In the genomic region with DNA sequence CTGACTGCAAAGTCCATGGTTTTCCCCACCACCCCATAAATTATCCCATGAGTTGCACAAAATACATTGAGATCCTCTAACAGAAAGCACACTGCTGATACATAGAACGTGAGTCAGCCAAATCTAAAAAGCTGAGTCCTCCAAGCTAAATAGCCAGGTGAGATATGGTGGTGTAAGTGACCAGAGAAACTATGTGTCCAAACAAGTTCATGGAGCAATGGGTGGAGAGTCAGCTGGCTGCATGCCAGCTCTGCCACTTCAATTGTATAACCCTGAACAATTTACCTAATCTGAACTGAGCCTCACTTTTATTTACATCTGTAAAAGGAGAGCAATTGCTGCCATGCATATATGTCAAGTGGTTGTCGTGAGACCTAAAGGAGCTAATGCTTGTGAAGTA, we compare ENCODE assay signal across 25 cellular contexts. TPM values are rescaled to one million over a fixed set of nuclear protein-coding genes. Genes with fewer than 3 reads are reported as not detected.
DNase-seq lines count a peak whose midpoint lies in the region; TF ChIP-seq lines count a peak whose summit lies in the region.
"Had no signal": no experiment of that assay in that cellular context is flagged by ENCODE, and none has a peak within 500 bp of the region (broad histone marks: within the 10 kb centered on the region; RNA-seq: fewer than 3 reads in every experiment).

No MANE protein-coding gene starts in this region.

- BruUV-seq in mammary epithelial cell (replicated peaks; lab: Mats Ljungman, UMichigan) = no TSS peak

- no peaks in the 10 kb centered on the region for H3K79me2 ChIP-seq in mammary epithelial cell (ENCODE audit: insufficient read depth, low read length)

- no peak overlapping the region for H3K4me2 ChIP-seq in mammary epithelial cell (ENCODE audit: insufficient read depth, low read depth, low read length)
- H3K4me2 ChIP-seq: smooth muscle cell had no signal

- H3K9ac ChIP-seq in mammary epithelial cell (ENCODE audit: insufficient read depth, low read length) = no peak overlapping the region
- no peak overlapping the region for H3K9ac ChIP-seq in endodermal cell (ENCODE audit: extremely low read depth, low read length, poor library complexity, severe bottlenecking)

- dilution Hi-C loops in mammary epithelial cell (cut with HindIII; ENCODE audit: low sequenced_read_pairs) = no loop called here

- 72% methylated on average over 2 of the region's 2 CpGs for WGBS in mammary epithelial cell (ENCODE audit: low coverage, missing lambda C conversion rate)
- 75 to 81% methylated on average over 1 to 2 of the region's 2 CpGs for WGBS in endodermal cell (ENCODE audit: insufficient coverage in 1 of 2, insufficient read length in 1 of 2), 2 experiments

- H3K27me3 ChIP-seq in mammary epithelial cell (ENCODE audit: insufficient read depth, low read length) (no peaks in the 10 kb centered on the region), SJCRH30 (0 out of 2 replicates have a peak, but pooled peaks cover 4% of the 10 kb centered on the region), endodermal cell (ENCODE audit: control insufficient read depth, insufficient read depth, low read length, poor library complexity, severe bottlenecking) (no peaks in the 10 kb centered on the region)
- H3K27me3 ChIP-seq: cardiac muscle cell had no signal

- CTCF ChIA-PET in mammary epithelial cell (lab: Charles Lee; ENCODE audit: low non-redundant PET) = no interaction called here

- peaks cover 3% of the 10 kb centered on the region for H3K4me1 Mint-ChIP-seq in endodermal cell
- H3K4me1 Mint-ChIP-seq: activated CD4-positive, alpha-beta T cell treated with anti-CD3 and anti-CD28 coated beads for 36 hours; activated naive CD4-positive, alpha-beta T cell treated with anti-CD3 and anti-CD28 coated beads, Interleukin-2, amount 10 ng/mL, durations not matched to agents 7 days and 5 days; CD14-positive monocyte; memory B cell; T-cell had no signal

- DNase-seq in DMS79 (lab: John Stamatoyannopoulos, UW) = peak; percentile 67
- DNase-seq in NCI-H1417 treated with DMSO at 0.1 percent for 48 hours (lab: John Stamatoyannopoulos, UW) = peak; percentile 65
- peak; percentile 62 for DNase-seq in NCI-H345 (lab: John Stamatoyannopoulos, UW)
- peak; percentile 53 for DNase-seq in mammary epithelial cell
- no peak for DNase-seq in SJCRH30
- no peak for DNase-seq in SKM-1 (lab: John Stamatoyannopoulos, UW; ENCODE audit: unreplicated experiment)
- DNase-seq in CD1c-positive myeloid dendritic cell (ENCODE audit: extremely low spot score) = no peak
- DNase-seq in endodermal cell = no peak
- DNase-seq: activated CD4-positive, alpha-beta T cell treated with anti-CD3 and anti-CD28 coated beads for 36 hours; activated naive CD4-positive, alpha-beta T cell treated with anti-CD3 and anti-CD28 coated beads, Interleukin-2, amount 10 ng/mL, durations not matched to agents 7 days and 5 days; activated T-cell treated with anti-CD3 and anti-CD28 coated beads, Interleukin-2, amount 50 U/mL, for 4 hours; amygdala; cortex of kidney; H9; MV-4-11; NCI-H446 treated with DMSO at 0.1 percent for 48 hours; SIG-M5; stimulated activated CD4-positive, alpha-beta T cell treated with anti-CD3 and anti-CD28 coated beads, Interleukin-2, amount 100 ng/mL, for 48 hours; stimulated activated naive CD4-positive, alpha-beta T cell treated with Interleukin-2 at 50 U/mL for 16 hours; T-cell had no signal

- intact Hi-C loops in mammary epithelial cell (cut with micrococcal nuclease) = loop anchor here (5.0 to 10.0 kb wide), 3 partner anchors 126 to 611 kb away; no protein-coding TSS in a partner anchor

- no peaks in the 10 kb centered on the region for H3K9me3 Mint-ChIP-seq in endodermal cell
- H3K9me3 Mint-ChIP-seq: activated naive CD4-positive, alpha-beta T cell treated with anti-CD3 and anti-CD28 coated beads, Interleukin-2, amount 10 ng/mL, durations not matched to agents 7 days and 5 days; CD14-positive monocyte; H9 had no signal

- in situ Hi-C loops in mammary epithelial cell (cut with MboI; ENCODE audit: low sequenced_read_pairs in 2 of 2) = no loop called here

- H3K27ac ChIP-seq in mammary epithelial cell (ENCODE audit: insufficient read depth, low read depth, low read length) = no peak overlapping the region
- H3K27ac ChIP-seq in SJCRH30 = no peak overlapping the region
- no peak overlapping the region for H3K27ac ChIP-seq in endodermal cell (ENCODE audit: low read depth, low read length)
- H3K27ac ChIP-seq: cardiac muscle cell had no signal

- peaks cover 3% of the 10 kb centered on the region for H3K27me3 Mint-ChIP-seq in endodermal cell (ENCODE audit: insufficient read depth)
- H3K27me3 Mint-ChIP-seq: activated naive CD4-positive, alpha-beta T cell treated with anti-CD3 and anti-CD28 coated beads, Interleukin-2, amount 10 ng/mL, durations not matched to agents 7 days and 5 days had no signal

- no peak overlapping the region for H3K4me3 Mint-ChIP-seq in endodermal cell
- H3K4me3 Mint-ChIP-seq: activated CD4-positive, alpha-beta T cell treated with anti-CD3 and anti-CD28 coated beads for 36 hours; activated naive CD4-positive, alpha-beta T cell treated with anti-CD3 and anti-CD28 coated beads, Interleukin-2, amount 10 ng/mL, durations not matched to agents 7 days and 5 days; activated T-cell treated with anti-CD3 and anti-CD28 coated beads, Interleukin-2, amount 50 U/mL, for 4 hours; CD14-positive monocyte; H9; memory B cell; T-cell had no signal

- H3K36me3 ChIP-seq in mammary epithelial cell (ENCODE audit: insufficient read depth, low read length) (no peaks in the 10 kb centered on the region), SJCRH30 (no peaks in the 10 kb centered on the region), endodermal cell (ENCODE audit: control insufficient read depth, insufficient read depth, low read length) (no peaks in the 10 kb centered on the region)
- H3K36me3 ChIP-seq: cardiac muscle cell had no signal

- no peak overlapping the region for H3K4me3 ChIP-seq in mammary epithelial cell (replicated peaks in 1 of 3; ENCODE audit: insufficient read depth in 1 of 3, low read depth in 2 of 3, low read length in 3 of 3)
- no peak overlapping the region for H3K4me3 ChIP-seq in SJCRH30
- no peak overlapping the region for H3K4me3 ChIP-seq in endodermal cell (ENCODE audit: low read length)
- H3K4me3 ChIP-seq: cardiac muscle cell, smooth muscle cell had no signal

- H3K4me1 ChIP-seq in mammary epithelial cell (ENCODE audit: insufficient read depth, low read length) (peaks cover 5% of the 10 kb centered on the region), SJCRH30 (no peaks in the 10 kb centered on the region), endodermal cell (ENCODE audit: control insufficient read depth, insufficient read depth, low read length) (no peaks in the 10 kb centered on the region)

- no peak overlapping the region for H3K27ac Mint-ChIP-seq in endodermal cell
- H3K27ac Mint-ChIP-seq: activated CD4-positive, alpha-beta T cell treated with anti-CD3 and anti-CD28 coated beads for 36 hours; activated naive CD4-positive, alpha-beta T cell treated with anti-CD3 and anti-CD28 coated beads, Interleukin-2, amount 10 ng/mL, durations not matched to agents 7 days and 5 days; CD14-positive monocyte; H9; memory B cell; T-cell had no signal

- no peaks in the 10 kb centered on the region for H3K36me3 Mint-ChIP-seq in endodermal cell (ENCODE audit: low read depth)
- H3K36me3 Mint-ChIP-seq: activated naive CD4-positive, alpha-beta T cell treated with anti-CD3 and anti-CD28 coated beads, Interleukin-2, amount 10 ng/mL, durations not matched to agents 7 days and 5 days; CD14-positive monocyte; memory B cell; T-cell had no signal

- H3K9me3 ChIP-seq in mammary epithelial cell (replicated peaks; ENCODE audit: insufficient read depth, low read length) = no peaks in the 10 kb centered on the region
- H3K9me3 ChIP-seq in SJCRH30 (replicated peaks) = no peaks in the 10 kb centered on the region
- H3K9me3 ChIP-seq in endodermal cell (ENCODE audit: control insufficient read depth, low read length) = no peaks in the 10 kb centered on the region

- no peaks in the 10 kb centered on the region for H4K20me1 ChIP-seq in mammary epithelial cell (ENCODE audit: insufficient read depth, low read length)

- TF ChIP-seq CTCF in mammary epithelial cell (conservative IDR thresholded peaks at IDR 0.05 in 1 of 2, IDR thresholded peaks at IDR 0.05 in 1 of 2; ENCODE audit: extremely low read depth in 1 of 2, insufficient read depth in 1 of 2, low read depth in 1 of 2, low read length in 2 of 2) = no peak
- TF ChIP-seq CTCF in endodermal cell (conservative IDR thresholded peaks at IDR 0.05) = no peak

- H2AFZ ChIP-seq in mammary epithelial cell (ENCODE audit: low read depth, low read length) = no peak overlapping the region

RNA-seq across cellular contexts. Expression of a gene that starts 9.7 kb away (rescaled TPM):
- total RNA-seq in mammary epithelial cell (not detected), endodermal cell (under 1 TPM in 1 of 2 donors, not detected in 1; 0.11 TPM)
- polyA plus RNA-seq in mammary epithelial cell = not detected
- polyA minus RNA-seq in mammary epithelial cell = not detected
- total RNA-seq in SJCRH30 (2014; rRNA removed; shearing (Covaris generic)) = not detected in 2 replicates
- polyA plus RNA-seq in endodermal cell (2013, experiment 1 of 2) = 8.0 TPM
- polyA plus RNA-seq in endodermal cell (2013, experiment 2 of 2) = 7.5 TPM
- total RNA-seq: pulmonary artery endothelial cell had no signal
- polyA plus RNA-seq: CD14-positive monocyte had no signal

Comparison
In these comparisons a context has a peak if more than half of its experiments do, and no peak if none do; other contexts are left out.
1. DNase-seq: peak in DMS79 (single experiment), NCI-H1417 treated with DMSO at 0.1 percent for 48 hours (single experiment), NCI-H345 (single experiment) and mammary epithelial cell (single experiment); none in SJCRH30 (0 of 2), SKM-1 (single experiment), CD1c-positive myeloid dendritic cell (single experiment) and endodermal cell (single experiment).